ENCODE assay signal across 33 cellular contexts in the genomic region with DNA sequence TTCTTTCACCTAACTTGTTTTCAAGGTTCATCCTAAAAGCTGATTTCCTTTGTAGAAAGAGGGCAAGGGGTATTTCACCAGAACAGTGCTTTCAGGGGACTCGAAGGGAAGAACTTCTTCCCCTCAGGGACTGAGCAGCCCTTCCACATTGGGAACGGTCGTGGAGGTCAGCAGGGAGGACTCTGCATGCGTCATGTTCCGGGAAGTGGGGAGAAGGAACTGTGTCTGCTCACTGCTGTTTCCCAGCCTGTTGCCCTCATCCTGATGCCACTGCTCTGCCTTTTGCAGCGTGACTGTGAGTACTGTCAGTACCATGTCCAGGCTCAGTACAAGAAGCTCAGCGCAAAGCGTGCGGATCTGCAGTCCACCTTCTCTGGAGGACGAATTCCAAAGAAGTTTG. TPM values are rescaled to one million over a fixed set of nuclear protein-coding genes. Genes with fewer than 3 reads are reported as not detected.
"Had no signal": no experiment of that assay in that cellular context is flagged by ENCODE, and none has a peak within 500 bp of the region (broad histone marks: within the 10 kb centered on the region; RNA-seq: fewer than 3 reads in every experiment).

No MANE protein-coding gene starts in this region.

- H3K27me3 ChIP-seq: colonic mucosa, esophagus squamous epithelium, gastrocnemius medialis, heart right ventricle, left lung had no signal

- ATAC-seq: effector memory CD8-positive, alpha-beta T cell; esophagus mucosa; gastrocnemius medialis; left cardiac atrium; left lung; lower lobe of right lung had no signal

- H3K4me3 ChIP-seq: colonic mucosa, esophagus squamous epithelium, gastrocnemius medialis, heart right ventricle, left lung, lower lobe of right lung had no signal

- H3K27ac ChIP-seq: colonic mucosa, epithelial cell of prostate, esophagus squamous epithelium, heart right ventricle, left lung, lower lobe of right lung had no signal

- H3K4me1 ChIP-seq: colonic mucosa, heart right ventricle, left lung, lower lobe of right lung had no signal

- H3K4me1 Mint-ChIP-seq: endodermal cell had no signal

- H3K36me3 ChIP-seq: colonic mucosa, esophagus squamous epithelium, gastrocnemius medialis, lower lobe of right lung had no signal

- H3K9me3 Mint-ChIP-seq: dendritic cell treated with granulocyte-macrophage colony-stimulating factor and Interleukin-4, amounts not matched to agents 40 ng/mL and 50 ng/mL, for 4 days; effector memory CD8-positive, alpha-beta T cell had no signal

- DNase-seq: cerebellar nuclear complex; colonic mucosa; cortex of kidney; effector CD8-positive, alpha-beta T cell; effector memory CD8-positive, alpha-beta T cell; endodermal cell; erythroblast; esophagus squamous epithelium; foreskin melanocyte; glutamatergic neuron; head of caudate nucleus; heart right ventricle; hippocampal formation; left cardiac atrium; left lung; lower lobe of right lung; mesenchymal stem cell; midbrain had no signal

- H3K4me3 Mint-ChIP-seq: dendritic cell treated with granulocyte-macrophage colony-stimulating factor and Interleukin-4, amounts not matched to agents 40 ng/mL and 50 ng/mL, for 4 days; effector memory CD8-positive, alpha-beta T cell; endodermal cell had no signal

- H3K27me3 Mint-ChIP-seq: dendritic cell treated with granulocyte-macrophage colony-stimulating factor and Interleukin-4, amounts not matched to agents 40 ng/mL and 50 ng/mL, for 4 days; effector memory CD8-positive, alpha-beta T cell had no signal

- FAIRE-seq: endometrium, islet of Langerhans, keratinocyte had no signal

- H3K27ac Mint-ChIP-seq: dendritic cell treated with granulocyte-macrophage colony-stimulating factor and Interleukin-4, amounts not matched to agents 40 ng/mL and 50 ng/mL, for 4 days; effector memory CD8-positive, alpha-beta T cell; endodermal cell had no signal

- H3K9me3 ChIP-seq: colonic mucosa, esophagus squamous epithelium, gastrocnemius medialis, left lung, lower lobe of right lung had no signal

RNA-seq across cellular contexts. Expression of a gene that starts 45.6 kb away (rescaled TPM):
- total RNA-seq: chondrocyte, colonic mucosa, dermis microvascular lymphatic vessel endothelial cell, endodermal cell, esophagus mucosa, esophagus squamous epithelium, gastrocnemius medialis, glomerular endothelial cell, heart right ventricle, kidney epithelial cell, left cardiac atrium, left lung, lower leg skin, lower lobe of right lung, lung microvascular endothelial cell, mononuclear cell, mucosa of gallbladder had no signal
- polyA plus RNA-seq: heart right ventricle, keratinocyte had no signal
